In genomic region chr17:55377885-55378284, GRCh38 we compare ENCODE assay signal across 25 cellular contexts.
"Had no signal": no experiment of that assay in that cellular context is flagged by ENCODE, and none has a peak within 500 bp of the region (broad histone marks: within the 10 kb centered on the region; RNA-seq: fewer than 3 reads in every experiment).

No MANE protein-coding gene starts in this region.

- ATAC-seq: activated CD8-positive, alpha-beta T cell treated with anti-CD3 and anti-CD28 coated beads, Interleukin-2, amount 10 ng/mL, durations not matched to agents 7 days and 5 days; T-helper 17 cell; WTC11 had no signal

- DNase-seq: activated CD4-positive, alpha-beta T cell treated with anti-CD3 and anti-CD28 coated beads for 48 hours; activated CD4-positive, alpha-beta T cell treated with anti-CD3 and anti-CD28 coated beads, Interleukin-2, amount 50 U/mL, for 4 hours; activated CD4-positive, CD25-positive, alpha-beta regulatory T cell treated with anti-CD3 and anti-CD28 coated beads, Interleukin-2, amount 50 U/mL, for 72 hours; activated CD8-positive, alpha-beta memory T cell treated with anti-CD3 and anti-CD28 coated beads, Interleukin-2, amount 50 U/mL, for 48 hours; activated CD8-positive, alpha-beta T cell treated with anti-CD3 and anti-CD28 coated beads, Interleukin-2, amount 10 ng/mL, durations not matched to agents 7 days and 5 days; activated effector memory CD4-positive, alpha-beta T cell treated with Interleukin-2 at 50 U/mL for 16 hours; activated naive CD4-positive, alpha-beta T cell; activated T-cell treated with anti-CD3 and anti-CD28 coated beads, Interleukin-2, amount 50 U/mL, for 24 hours; aorta; caudate nucleus; MM.1S; NCI-H1105 treated with DMSO at 0.1 percent for 48 hours; NCI-H146; NCI-H187 treated with DMSO at 0.1 percent for 48 hours; NCI-H2081 treated with DMSO at 0.1 percent for 48 hours; NCI-H2171 treated with DMSO at 0.1 percent for 48 hours; NCI-H446; NCI-H524 treated with DMSO at 0.1 percent for 48 hours; NCI-H774; NK-92 treated with Interleukin-12 subunit alpha and Interleukin-12 subunit beta, amount 100 ng/mL, for 24 hours; Peyer's patch; SHP77; T-helper 17 cell; T1000 had no signal
